ENCODE assay signal across 22 cellular contexts in the genomic region with DNA sequence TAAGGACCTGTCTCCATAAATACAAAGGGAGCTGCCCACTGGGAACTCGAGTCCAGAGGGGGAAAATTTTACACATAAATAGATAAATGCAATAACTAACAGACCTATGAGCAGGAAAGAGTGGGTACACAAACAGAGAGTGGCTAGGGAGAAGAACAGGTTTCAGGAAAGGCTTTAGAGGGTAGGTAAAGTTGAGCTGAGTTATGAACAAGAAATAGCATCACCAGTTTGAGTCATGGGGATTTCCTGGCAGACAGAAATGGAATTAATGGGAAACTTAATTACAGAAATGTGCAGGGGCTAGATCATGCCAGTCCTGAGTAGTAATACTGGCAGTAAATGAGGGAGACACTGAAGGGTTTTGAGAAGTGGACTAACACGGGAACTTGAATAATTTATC. TPM values are rescaled to one million over a fixed set of nuclear protein-coding genes. Genes with fewer than 3 reads are reported as not detected.
"Had no signal": no experiment of that assay in that cellular context is flagged by ENCODE, and none has a peak within 500 bp of the region (broad histone marks: within the 10 kb centered on the region; RNA-seq: fewer than 3 reads in every experiment).

No MANE protein-coding gene starts in this region.

- H3K4me3 ChIP-seq: Peyer's patch had no signal

- DNase-seq: activated CD4-positive, alpha-beta memory T cell treated with anti-CD3 and anti-CD28 coated beads for 36 hours; activated CD4-positive, alpha-beta T cell treated with anti-CD3 and anti-CD28 coated beads, Interleukin-2, amount 10 ng/mL, durations not matched to agents 7 days and 5 days; activated CD4-positive, CD25-positive, alpha-beta regulatory T cell; activated CD8-positive, alpha-beta memory T cell treated with anti-CD3 and anti-CD28 coated beads for 24 hours; activated effector memory CD4-positive, alpha-beta T cell treated with anti-CD3 and anti-CD28 coated beads, Interleukin-2, amount 50 U/mL, for 16 hours; activated naive CD4-positive, alpha-beta T cell treated with Interleukin-2 at 50 U/mL for 16 hours; activated T-cell treated with anti-CD3 and anti-CD28 coated beads, Interleukin-2, amount 50 U/mL, for 4 hours; brain microvascular endothelial cell; caudate nucleus; MM.1S; NCI-H1417; NCI-H2171; NCI-H2227 treated with DMSO at 0.1 percent for 48 hours; NCI-H526; NK-92 treated with Interleukin-12 subunit alpha and Interleukin-12 subunit beta, amount 100 ng/mL, for 24 hours; Peyer's patch; SHP77 treated with DMSO at 0.1 percent for 48 hours; T-helper 17 cell; T-helper 9 cell had no signal

- H3K9me3 ChIP-seq: Peyer's patch had no signal

- H3K4me3 Mint-ChIP-seq: activated CD4-positive, alpha-beta memory T cell treated with anti-CD3 and anti-CD28 coated beads for 36 hours; activated CD4-positive, alpha-beta T cell treated with anti-CD3 and anti-CD28 coated beads, Interleukin-2, amount 10 ng/mL, durations not matched to agents 7 days and 5 days; activated naive CD8-positive, alpha-beta T cell; activated T-cell treated with anti-CD3 and anti-CD28 coated beads, Interleukin-2, amount 50 U/mL, for 4 hours; T-helper 17 cell had no signal

- H3K36me3 ChIP-seq: brain microvascular endothelial cell, Peyer's patch had no signal

- H3K36me3 Mint-ChIP-seq: activated CD4-positive, alpha-beta memory T cell treated with anti-CD3 and anti-CD28 coated beads for 36 hours; activated naive CD8-positive, alpha-beta T cell had no signal

- H3K27ac Mint-ChIP-seq: activated CD4-positive, alpha-beta memory T cell treated with anti-CD3 and anti-CD28 coated beads for 36 hours; activated CD4-positive, alpha-beta T cell treated with anti-CD3 and anti-CD28 coated beads, Interleukin-2, amount 10 ng/mL, durations not matched to agents 7 days and 5 days; activated naive CD8-positive, alpha-beta T cell; T-helper 17 cell had no signal

- H3K27ac ChIP-seq: brain microvascular endothelial cell, Peyer's patch had no signal

- ATAC-seq: activated T-cell treated with anti-CD3 and anti-CD28 coated beads, Interleukin-2, amount 50 U/mL, for 4 hours; T-helper 17 cell had no signal

- H3K27me3 ChIP-seq: Peyer's patch had no signal

- H3K9me3 Mint-ChIP-seq: activated CD4-positive, alpha-beta T cell treated with anti-CD3 and anti-CD28 coated beads, Interleukin-2, amount 10 ng/mL, durations not matched to agents 7 days and 5 days; activated T-cell treated with anti-CD3 and anti-CD28 coated beads, Interleukin-2, amount 50 U/mL, for 4 hours had no signal

RNA-seq across cellular contexts. Expression of gene CCDC175, which starts 58.0 kb away (rescaled TPM):
- total RNA-seq: activated CD4-positive, alpha-beta memory T cell treated with anti-CD3 and anti-CD28 coated beads for 36 hours; activated CD4-positive, alpha-beta T cell treated with anti-CD3 and anti-CD28 coated beads, Interleukin-2, amount 10 ng/mL, durations not matched to agents 7 days and 5 days; activated T-cell treated with anti-CD3 and anti-CD28 coated beads, Interleukin-2, amount 50 U/mL, for 4 hours; SK-MEL-5 had no signal
- polyA plus RNA-seq: adipose tissue had no signal
